Comparison of ENCODE assay signal across 28 cellular contexts in genomic region chr2:30826916-30827315, GRCh38. TPM values are rescaled to one million over a fixed set of nuclear protein-coding genes. Genes with fewer than 3 reads are reported as not detected.
DNase-seq lines count a peak whose midpoint lies in the region; ATAC-seq, FAIRE-seq and TF ChIP-seq lines count a peak whose summit lies in the region.
"Had no signal": no experiment of that assay in that cellular context is flagged by ENCODE, and none has a peak within 500 bp of the region (broad histone marks: within the 10 kb centered on the region; RNA-seq: fewer than 3 reads in every experiment).

No MANE protein-coding gene starts in this region.

- TF ChIP-seq POLR2A in right lobe of liver (IDR thresholded peaks at IDR 0.05) (no peak), HepG2 (IDR thresholded peaks at IDR 0.05; ENCODE audit: insufficient read depth in 1 of 2, low read depth in 2 of 2, low read length in 2 of 2) (no peak), stomach (IDR thresholded peaks at IDR 0.05) (no peak)

- H3K4me3 ChIP-seq in right lobe of liver (peak overlapping the region in 1 of 3 donors; percentile 26), HepG2 (replicated peaks in 1 of 3; ENCODE audit: insufficient read depth in 1 of 3, low read depth in 2 of 3, low read length in 3 of 3) (no peak overlapping the region), stomach (no peak overlapping the region)
- H3K4me3 ChIP-seq: A549, BLaER1, GM12878 had no signal

- CTCF ChIA-PET in HepG2 (lab: Yijun Ruan, JAX; ENCODE audit: low intra/inter-chr PET ratio, low total read pairs), result no interaction called here

- no peaks in the 10 kb centered on the region for H4K20me1 ChIP-seq in HepG2 (ENCODE audit: insufficient read depth, low read length)
- H4K20me1 ChIP-seq: BLaER1 had no signal

- H3K9me3 ChIP-seq in right lobe of liver, result no peaks in the 10 kb centered on the region
- H3K9me3 ChIP-seq in HepG2 (ENCODE audit: low read length), result peaks cover 42% of the 10 kb centered on the region
- peaks cover 0 to 9% (median 4%) of the 10 kb centered on the region in 4 donors for H3K9me3 ChIP-seq in stomach
- H3K9me3 ChIP-seq: BE2C had no signal

- peak overlapping the region in 1 of 3 donors; percentile 47 for H3K27ac ChIP-seq in right lobe of liver
- H3K27ac ChIP-seq in HepG2 (ENCODE audit: extremely low read length, insufficient read depth, low read length), result no peak overlapping the region
- no peak overlapping the region for H3K27ac ChIP-seq in stomach
- H3K27ac ChIP-seq: 22Rv1, A549, BLaER1 had no signal

- POLR2A ChIA-PET in HepG2 (lab: Yijun Ruan, JAX), result no interaction called here

- TF ChIP-seq RAD21 in HepG2 (CRISPR knock-in tag; IDR thresholded peaks at IDR 0.05), result no peak

- ATAC-seq in right lobe of liver, result peak; percentile 67 to 77 (median 74)
- ATAC-seq in HepG2, result no peak
- ATAC-seq in activated naive CD4-positive, alpha-beta T cell treated with anti-CD3 and anti-CD28 coated beads, Interleukin-2, amount 50 U/mL, for 72 hours, result no peak
- ATAC-seq: A549, GM12878 had no signal

- TF ChIP-seq EP300 in HepG2 (IDR thresholded peaks at IDR 0.05; ENCODE audit: low read depth in 2 of 2, low read length in 2 of 2) (no peak), HepG2 (CRISPR knock-in tag; IDR thresholded peaks at IDR 0.05; ENCODE audit: borderline replicate concordance) (no peak), stomach (IDR thresholded peaks at IDR 0.05) (no peak)

- FAIRE-seq in HepG2 (lab: Jason Lieb, UNC), result no peak
- FAIRE-seq: A549, GM12878, GM12892, GM18507 had no signal

- H3K36me3 ChIP-seq in right lobe of liver (no peaks in the 10 kb centered on the region), HepG2 (replicated peaks in 1 of 2; ENCODE audit: control insufficient read depth in 1 of 2, insufficient read depth in 2 of 2, low read length in 2 of 2) (no peaks in the 10 kb centered on the region), stomach (no peaks in the 10 kb centered on the region)
- H3K36me3 ChIP-seq: BE2C, BLaER1 had no signal

- H3K9me3 Mint-ChIP-seq in activated naive CD4-positive, alpha-beta T cell treated with anti-CD3 and anti-CD28 coated beads, Interleukin-2, amount 50 U/mL, for 72 hours, result peaks cover 5 to 16% of the 10 kb centered on the region in 2 donors

- TF ChIP-seq CTCF in right lobe of liver (IDR thresholded peaks at IDR 0.05), result no peak
- no peak for TF ChIP-seq CTCF in HepG2 (CRISPR knock-in tag; IDR thresholded peaks at IDR 0.05)
- no peak for TF ChIP-seq CTCF in stomach (IDR thresholded peaks at IDR 0.05)

- no TSS peak for BruUV-seq in HepG2 (replicated peaks; lab: Mats Ljungman, UMichigan)

- H3K27ac Mint-ChIP-seq in activated naive CD4-positive, alpha-beta T cell treated with anti-CD3 and anti-CD28 coated beads, Interleukin-2, amount 50 U/mL, for 72 hours, result peak overlapping the region in 1 of 2 donors; percentile 36
- H3K27ac Mint-ChIP-seq: CD14-positive monocyte; CD4-positive, alpha-beta memory T cell; CD4-positive, CD25-positive, alpha-beta regulatory T cell; CD8-positive, alpha-beta memory T cell had no signal

- in situ Hi-C loops in HepG2 (cut with HindIII; ENCODE audit: extremely low pct_ligation_motif_present, low pct_unique_long_range_greater_than_20kb), result no loop called here

- H3K4me1 ChIP-seq in right lobe of liver (peaks cover 0 to 11% (median 0%) of the 10 kb centered on the region in 4 donors), HepG2 (ENCODE audit: insufficient read depth, low read length) (no peaks in the 10 kb centered on the region), stomach (no peaks in the 10 kb centered on the region)
- H3K4me1 ChIP-seq: A549 had no signal

- no peak overlapping the region for H3K9ac ChIP-seq in HepG2 (ENCODE audit: insufficient read depth, low read depth, low read length)
- H3K9ac ChIP-seq: BLaER1 had no signal

- peaks cover 0 to 16% of the 10 kb centered on the region in 2 donors for H3K36me3 Mint-ChIP-seq in activated naive CD4-positive, alpha-beta T cell treated with anti-CD3 and anti-CD28 coated beads, Interleukin-2, amount 50 U/mL, for 72 hours
- H3K36me3 Mint-ChIP-seq: CD14-positive monocyte; CD4-positive, CD25-positive, alpha-beta regulatory T cell had no signal

- H2AFZ ChIP-seq in HepG2 (ENCODE audit: low read length), result no peak overlapping the region

- no peak overlapping the region for H3K4me2 ChIP-seq in HepG2 (ENCODE audit: low read depth, low read length)
- H3K4me2 ChIP-seq: A549, BLaER1 had no signal

- intact Hi-C loops in right lobe of liver (cut with DNase I) (no loop called here), HepG2 (cut with micrococcal nuclease; ENCODE audit: unreplicated experiment) (no loop called here), stomach (cut with DNase I; ENCODE audit: low total_unique reads) (no loop called here)

- peak in 1 of 3 donors; percentile 74 for DNase-seq in right lobe of liver
- no peak for DNase-seq in HepG2 (ENCODE audit: low spot score)
- peak; percentile 39 for DNase-seq in stomach
- no peak for DNase-seq in activated naive CD4-positive, alpha-beta T cell treated with anti-CD3 and anti-CD28 coated beads, Interleukin-2, amount 50 U/mL, for 72 hours (ENCODE audit: low spot score in 2 of 2)
- no peak for DNase-seq in HuH-7 (ENCODE audit: low spot score)
- DNase-seq: BE2C; C1 segment of cervical spinal cord; CD4-positive, alpha-beta memory T cell; CD4-positive, CD25-positive, alpha-beta regulatory T cell; CD8-positive, alpha-beta memory T cell; COR-L47; DMS 273 treated with DMSO at 0.1 percent for 48 hours; DMS153; DMS53; DMS79; DND-41; EL; GDM1 had no signal

- WGBS in right lobe of liver (ENCODE audit: insufficient coverage, low coverage, low lambda C conversion rate, missing lambda C conversion rate), result 19% methylated on average over 3 of the region's 3 CpGs
- WGBS in HepG2 (ENCODE audit: low lambda C conversion rate), result 0% methylated on average over 3 of the region's 3 CpGs
- 78 to 91% (median 85%) methylated on average over 3 of the region's 3 CpGs for WGBS in stomach, 5 donors

- H3K27me3 ChIP-seq in right lobe of liver, result no peaks in the 10 kb centered on the region
- H3K27me3 ChIP-seq in HepG2 (ENCODE audit: control insufficient read depth in 1 of 2, insufficient read depth in 2 of 2, low read length in 2 of 2), result 0 out of 5 replicates have a peak, but pooled peaks cover 0 to 6% of the 10 kb centered on the region in 2 experiments
- H3K27me3 ChIP-seq in stomach, result no peaks in the 10 kb centered on the region
- H3K27me3 ChIP-seq: BE2C, BLaER1 had no signal

- H3K79me2 ChIP-seq in HepG2 (ENCODE audit: insufficient read depth, low read length), result no peaks in the 10 kb centered on the region

TF ChIP-seq in HepG2, 621 proteins besides CTCF, POLR2A, EP300 and RAD21 (continues in another document):
- TF ChIP-seq MEIS1 (CRISPR knock-in tag; IDR thresholded peaks at IDR 0.05; ENCODE audit: borderline replicate concordance), result no peak
- TF ChIP-seq TRAFD1 (CRISPR knock-in tag; IDR thresholded peaks at IDR 0.05; ENCODE audit: borderline replicate concordance), result no peak
- no peak for TF ChIP-seq CCAR2 (optimal IDR thresholded peaks at IDR 0.05; ENCODE audit: low read depth, low read length)
- TF ChIP-seq NFYC (CRISPR knock-in tag; IDR thresholded peaks at IDR 0.05), result no peak

RNA-seq across cellular contexts. Expression of gene CAPN13, which starts 19.7 kb away (rescaled TPM):
- 1 to 10 TPM in 2 of 6 experiments, under 1 TPM in 2, not detected in 2; 0.09 to 3.8 (median 1.00) TPM for total RNA-seq in right lobe of liver
- total RNA-seq in HepG2 (2016; rRNA removed; fragmentation: Illumina TruSeq; extraction: Trizol), result not detected in 2 replicates
- not detected in 2 replicates for total RNA-seq in HepG2 (2016; cell fraction: cytosol; rRNA removed; fragmentation: Illumina TruSeq; extraction: Trizol; ENCODE audit: low read depth)
- total RNA-seq in HepG2 (2016; cell fraction: insoluble cytoplasmic fraction; rRNA removed; fragmentation: Illumina TruSeq; extraction: Trizol), result not detected in 2 replicates
- total RNA-seq in HepG2 (2016; cell fraction: membrane; rRNA removed; fragmentation: Illumina TruSeq; extraction: Trizol), result not detected in 2 replicates
- total RNA-seq in HepG2 (2016; cell fraction: nucleus; rRNA removed; fragmentation: Illumina TruSeq; extraction: Trizol), result not detected in 2 replicates
- polyA plus RNA-seq in HepG2 (2011; rRNA removed), result not detected in 2 replicates
- not detected in 2 replicates for polyA plus RNA-seq in HepG2 (2011; cell fraction: cytosol; rRNA removed)
- not detected in 2 replicates for polyA plus RNA-seq in HepG2 (2011; cell fraction: nucleus; rRNA removed)
- not detected in 2 replicates for polyA plus RNA-seq in HepG2 (2012)
- polyA plus RNA-seq in HepG2 (2016; cell fraction: cytosol; fragmentation: Illumina TruSeq; extraction: Trizol; ENCODE audit: low read depth), result not detected in 2 replicates
- polyA plus RNA-seq in HepG2 (2016; cell fraction: insoluble cytoplasmic fraction; fragmentation: Illumina TruSeq; extraction: Trizol; ENCODE audit: low read depth), result not detected in 2 replicates
- polyA plus RNA-seq in HepG2 (2016; cell fraction: membrane; fragmentation: Illumina TruSeq; extraction: Trizol; ENCODE audit: low read depth), result not detected in 2 replicates
- polyA plus RNA-seq in HepG2 (2016; cell fraction: nucleus; fragmentation: Illumina TruSeq; extraction: Trizol; ENCODE audit: insufficient read depth, low read depth), result not detected in 2 replicates
- polyA minus RNA-seq in HepG2 (2011; rRNA and poly(A)+ RNA removed; ENCODE audit: low replicate concordance), result not detected in 2 replicates
- not detected in 2 replicates for polyA minus RNA-seq in HepG2 (2011; cell fraction: cytosol; rRNA and poly(A)+ RNA removed)
- polyA minus RNA-seq in HepG2 (2011; cell fraction: nucleus; rRNA and poly(A)+ RNA removed), result not detected in 2 replicates
- 10 to 100 TPM in 4 of 5 donors, 1 to 10 TPM in 1; 6.4 to 93.3 (median 57.1) TPM for total RNA-seq in stomach
- 10 to 100 TPM; 20.3 to 34.3 (median 26.0) TPM for polyA plus RNA-seq in stomach
- total RNA-seq in activated naive CD4-positive, alpha-beta T cell treated with anti-CD3 and anti-CD28 coated beads, Interleukin-2, amount 50 U/mL, for 72 hours, result not detected
- total RNA-seq: A172; CD4-positive, alpha-beta memory T cell; CD4-positive, CD25-positive, alpha-beta regulatory T cell; CD8-positive, alpha-beta memory T cell; Daoy; G401 had no signal
- polyA plus RNA-seq: CD14-positive monocyte; CD4-positive, alpha-beta memory T cell; CD4-positive, CD25-positive, alpha-beta regulatory T cell; CD8-positive, alpha-beta memory T cell had no signal

Comparison
In these comparisons a context has a peak if more than half of its experiments do, and no peak if none do; other contexts are left out.
1. ATAC-seq: peak in right lobe of liver (4 of 4); none in HepG2 (single experiment) and activated naive CD4-positive, alpha-beta T cell treated with anti-CD3 and anti-CD28 coated beads, Interleukin-2, amount 50 U/mL, for 72 hours (0 of 2).